ENCODE assay signal across 2 cellular contexts in the genomic region with DNA sequence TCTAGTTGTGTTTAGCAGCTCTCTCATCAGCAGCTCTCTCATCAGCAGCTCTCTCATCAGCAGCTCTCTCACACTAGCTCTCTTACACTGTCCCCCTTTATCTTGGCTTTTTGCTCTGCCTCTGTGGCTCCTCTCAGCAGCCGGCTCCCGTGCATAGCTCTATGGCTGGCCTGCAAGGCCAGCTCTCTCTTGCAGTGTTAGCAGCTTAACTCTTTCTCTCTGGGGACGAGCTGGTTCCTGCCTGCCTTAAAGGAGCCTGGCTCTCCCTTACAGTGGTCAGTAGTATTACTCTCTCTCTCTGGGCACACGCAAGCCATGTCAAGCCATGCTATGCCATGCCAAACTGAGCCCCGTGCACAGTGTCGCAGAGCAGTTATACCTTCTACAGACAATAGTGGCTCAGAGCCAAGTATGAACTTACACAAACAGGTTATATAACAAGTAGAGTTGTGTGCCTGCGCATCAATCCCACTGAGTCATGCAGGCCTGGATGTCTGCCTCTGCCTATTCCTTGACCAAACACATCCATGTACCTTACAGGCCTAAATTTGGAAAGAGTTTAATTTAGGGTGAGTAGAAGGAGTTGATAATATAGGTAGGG.
TF ChIP-seq lines count a peak whose summit lies in the region.

No MANE protein-coding gene starts in this region.

TF ChIP-seq in SK-N-SH treated with all-trans-retinoic acid at 6 μM for 48 hours, 23 proteins besides CTCF, POLR2A, EP300 and RAD21 (continued from another document):
- TF ChIP-seq, protein P1, sequence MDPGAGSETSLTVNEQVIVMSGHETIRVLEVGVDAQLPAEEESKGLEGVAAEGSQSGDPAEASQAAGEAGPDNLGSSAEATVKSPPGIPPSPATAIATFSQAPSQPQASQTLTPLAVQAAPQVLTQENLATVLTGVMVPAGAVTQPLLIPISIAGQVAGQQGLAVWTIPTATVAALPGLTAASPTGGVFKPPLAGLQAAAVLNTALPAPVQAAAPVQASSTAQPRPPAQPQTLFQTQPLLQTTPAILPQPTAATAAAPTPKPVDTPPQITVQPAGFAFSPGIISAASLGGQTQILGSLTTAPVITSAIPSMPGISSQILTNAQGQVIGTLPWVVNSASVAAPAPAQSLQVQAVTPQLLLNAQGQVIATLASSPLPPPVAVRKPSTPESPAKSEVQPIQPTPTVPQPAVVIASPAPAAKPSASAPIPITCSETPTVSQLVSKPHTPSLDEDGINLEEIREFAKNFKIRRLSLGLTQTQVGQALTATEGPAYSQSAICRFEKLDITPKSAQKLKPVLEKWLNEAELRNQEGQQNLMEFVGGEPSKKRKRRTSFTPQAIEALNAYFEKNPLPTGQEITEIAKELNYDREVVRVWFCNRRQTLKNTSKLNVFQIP (CRISPR knock-in tag; IDR thresholded peaks at IDR 0.05; ENCODE audit: borderline replicate concordance, low read depth), result no peak
- TF ChIP-seq, protein P2, sequence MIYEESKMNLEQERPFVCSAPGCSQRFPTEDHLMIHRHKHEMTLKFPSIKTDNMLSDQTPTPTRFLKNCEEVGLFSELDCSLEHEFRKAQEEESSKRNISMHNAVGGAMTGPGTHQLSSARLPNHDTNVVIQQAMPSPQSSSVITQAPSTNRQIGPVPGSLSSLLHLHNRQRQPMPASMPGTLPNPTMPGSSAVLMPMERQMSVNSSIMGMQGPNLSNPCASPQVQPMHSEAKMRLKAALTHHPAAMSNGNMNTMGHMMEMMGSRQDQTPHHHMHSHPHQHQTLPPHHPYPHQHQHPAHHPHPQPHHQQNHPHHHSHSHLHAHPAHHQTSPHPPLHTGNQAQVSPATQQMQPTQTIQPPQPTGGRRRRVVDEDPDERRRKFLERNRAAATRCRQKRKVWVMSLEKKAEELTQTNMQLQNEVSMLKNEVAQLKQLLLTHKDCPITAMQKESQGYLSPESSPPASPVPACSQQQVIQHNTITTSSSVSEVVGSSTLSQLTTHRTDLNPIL (CRISPR knock-in tag; IDR thresholded peaks at IDR 0.05; ENCODE audit: low read depth), result no peak
- TF ChIP-seq BACH2 (CRISPR knock-in tag; IDR thresholded peaks at IDR 0.05; ENCODE audit: borderline replicate concordance), result no peak
- no peak for TF ChIP-seq OSR1 (CRISPR knock-in tag; IDR thresholded peaks at IDR 0.05)
- TF ChIP-seq ZC3H10 (CRISPR knock-in tag; IDR thresholded peaks at IDR 0.05), result no peak
- TF ChIP-seq, protein P3, sequence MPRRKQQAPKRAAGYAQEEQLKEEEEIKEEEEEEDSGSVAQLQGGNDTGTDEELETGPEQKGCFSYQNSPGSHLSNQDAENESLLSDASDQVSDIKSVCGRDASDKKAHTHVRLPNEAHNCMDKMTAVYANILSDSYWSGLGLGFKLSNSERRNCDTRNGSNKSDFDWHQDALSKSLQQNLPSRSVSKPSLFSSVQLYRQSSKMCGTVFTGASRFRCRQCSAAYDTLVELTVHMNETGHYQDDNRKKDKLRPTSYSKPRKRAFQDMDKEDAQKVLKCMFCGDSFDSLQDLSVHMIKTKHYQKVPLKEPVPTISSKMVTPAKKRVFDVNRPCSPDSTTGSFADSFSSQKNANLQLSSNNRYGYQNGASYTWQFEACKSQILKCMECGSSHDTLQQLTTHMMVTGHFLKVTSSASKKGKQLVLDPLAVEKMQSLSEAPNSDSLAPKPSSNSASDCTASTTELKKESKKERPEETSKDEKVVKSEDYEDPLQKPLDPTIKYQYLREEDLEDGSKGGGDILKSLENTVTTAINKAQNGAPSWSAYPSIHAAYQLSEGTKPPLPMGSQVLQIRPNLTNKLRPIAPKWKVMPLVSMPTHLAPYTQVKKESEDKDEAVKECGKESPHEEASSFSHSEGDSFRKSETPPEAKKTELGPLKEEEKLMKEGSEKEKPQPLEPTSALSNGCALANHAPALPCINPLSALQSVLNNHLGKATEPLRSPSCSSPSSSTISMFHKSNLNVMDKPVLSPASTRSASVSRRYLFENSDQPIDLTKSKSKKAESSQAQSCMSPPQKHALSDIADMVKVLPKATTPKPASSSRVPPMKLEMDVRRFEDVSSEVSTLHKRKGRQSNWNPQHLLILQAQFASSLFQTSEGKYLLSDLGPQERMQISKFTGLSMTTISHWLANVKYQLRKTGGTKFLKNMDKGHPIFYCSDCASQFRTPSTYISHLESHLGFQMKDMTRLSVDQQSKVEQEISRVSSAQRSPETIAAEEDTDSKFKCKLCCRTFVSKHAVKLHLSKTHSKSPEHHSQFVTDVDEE (CRISPR knock-in tag; IDR thresholded peaks at IDR 0.05), result no peak
- TF ChIP-seq ARNTL (CRISPR knock-in tag; IDR thresholded peaks at IDR 0.05; ENCODE audit: borderline replicate concordance, low read depth), result no peak
- no peak for TF ChIP-seq ISL1 (CRISPR knock-in tag; IDR thresholded peaks at IDR 0.05)
- TF ChIP-seq TCF4 (CRISPR knock-in tag; IDR thresholded peaks at IDR 0.05; ENCODE audit: borderline replicate concordance), result no peak
- TF ChIP-seq RARB (CRISPR knock-in tag; IDR thresholded peaks at IDR 0.05), result no peak
- TF ChIP-seq ZNF8 (CRISPR knock-in tag; IDR thresholded peaks at IDR 0.05), result no peak
- no peak for TF ChIP-seq CSDC2 (CRISPR knock-in tag; IDR thresholded peaks at IDR 0.05)

TF ChIP-seq in SK-N-SH, 30 proteins besides CTCF, POLR2A, EP300 and RAD21 (continued from another document):
- TF ChIP-seq, protein P4, sequence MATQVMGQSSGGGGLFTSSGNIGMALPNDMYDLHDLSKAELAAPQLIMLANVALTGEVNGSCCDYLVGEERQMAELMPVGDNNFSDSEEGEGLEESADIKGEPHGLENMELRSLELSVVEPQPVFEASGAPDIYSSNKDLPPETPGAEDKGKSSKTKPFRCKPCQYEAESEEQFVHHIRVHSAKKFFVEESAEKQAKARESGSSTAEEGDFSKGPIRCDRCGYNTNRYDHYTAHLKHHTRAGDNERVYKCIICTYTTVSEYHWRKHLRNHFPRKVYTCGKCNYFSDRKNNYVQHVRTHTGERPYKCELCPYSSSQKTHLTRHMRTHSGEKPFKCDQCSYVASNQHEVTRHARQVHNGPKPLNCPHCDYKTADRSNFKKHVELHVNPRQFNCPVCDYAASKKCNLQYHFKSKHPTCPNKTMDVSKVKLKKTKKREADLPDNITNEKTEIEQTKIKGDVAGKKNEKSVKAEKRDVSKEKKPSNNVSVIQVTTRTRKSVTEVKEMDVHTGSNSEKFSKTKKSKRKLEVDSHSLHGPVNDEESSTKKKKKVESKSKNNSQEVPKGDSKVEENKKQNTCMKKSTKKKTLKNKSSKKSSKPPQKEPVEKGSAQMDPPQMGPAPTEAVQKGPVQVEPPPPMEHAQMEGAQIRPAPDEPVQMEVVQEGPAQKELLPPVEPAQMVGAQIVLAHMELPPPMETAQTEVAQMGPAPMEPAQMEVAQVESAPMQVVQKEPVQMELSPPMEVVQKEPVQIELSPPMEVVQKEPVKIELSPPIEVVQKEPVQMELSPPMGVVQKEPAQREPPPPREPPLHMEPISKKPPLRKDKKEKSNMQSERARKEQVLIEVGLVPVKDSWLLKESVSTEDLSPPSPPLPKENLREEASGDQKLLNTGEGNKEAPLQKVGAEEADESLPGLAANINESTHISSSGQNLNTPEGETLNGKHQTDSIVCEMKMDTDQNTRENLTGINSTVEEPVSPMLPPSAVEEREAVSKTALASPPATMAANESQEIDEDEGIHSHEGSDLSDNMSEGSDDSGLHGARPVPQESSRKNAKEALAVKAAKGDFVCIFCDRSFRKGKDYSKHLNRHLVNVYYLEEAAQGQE (IDR thresholded peaks at IDR 0.05; ENCODE audit: low read depth, low read length), result no peak
- no peak for TF ChIP-seq CHD2 (IDR thresholded peaks at IDR 0.05; ENCODE audit: low read length, partially characterized antibody)
- TF ChIP-seq NRF1 (IDR thresholded peaks at IDR 0.05; ENCODE audit: low read depth, low read length), result no peak
- no peak for TF ChIP-seq SIN3A (IDR thresholded peaks at IDR 0.05; ENCODE audit: borderline replicate concordance, low read depth, low read length)
- TF ChIP-seq, protein P5, sequence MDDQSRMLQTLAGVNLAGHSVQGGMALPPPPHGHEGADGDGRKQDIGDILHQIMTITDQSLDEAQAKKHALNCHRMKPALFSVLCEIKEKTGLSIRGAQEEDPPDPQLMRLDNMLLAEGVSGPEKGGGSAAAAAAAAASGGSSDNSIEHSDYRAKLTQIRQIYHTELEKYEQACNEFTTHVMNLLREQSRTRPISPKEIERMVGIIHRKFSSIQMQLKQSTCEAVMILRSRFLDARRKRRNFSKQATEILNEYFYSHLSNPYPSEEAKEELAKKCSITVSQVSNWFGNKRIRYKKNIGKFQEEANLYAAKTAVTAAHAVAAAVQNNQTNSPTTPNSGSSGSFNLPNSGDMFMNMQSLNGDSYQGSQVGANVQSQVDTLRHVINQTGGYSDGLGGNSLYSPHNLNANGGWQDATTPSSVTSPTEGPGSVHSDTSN (IDR thresholded peaks at IDR 0.05), result no peak
- TF ChIP-seq RCOR1 (IDR thresholded peaks at IDR 0.05; ENCODE audit: low read length), result no peak
- TF ChIP-seq POLR2AphosphoS5 (IDR thresholded peaks at IDR 0.05; ENCODE audit: low read depth, low read length), result no peak
- no peak for TF ChIP-seq GABPA (IDR thresholded peaks at IDR 0.05; ENCODE audit: low read depth)
- no peak for TF ChIP-seq EZH2phosphoT487 (IDR thresholded peaks at IDR 0.05; ENCODE audit: borderline replicate concordance, low read depth)
- no peak for TF ChIP-seq FOXM1 (IDR thresholded peaks at IDR 0.05; ENCODE audit: low read depth)
- TF ChIP-seq, protein P6, sequence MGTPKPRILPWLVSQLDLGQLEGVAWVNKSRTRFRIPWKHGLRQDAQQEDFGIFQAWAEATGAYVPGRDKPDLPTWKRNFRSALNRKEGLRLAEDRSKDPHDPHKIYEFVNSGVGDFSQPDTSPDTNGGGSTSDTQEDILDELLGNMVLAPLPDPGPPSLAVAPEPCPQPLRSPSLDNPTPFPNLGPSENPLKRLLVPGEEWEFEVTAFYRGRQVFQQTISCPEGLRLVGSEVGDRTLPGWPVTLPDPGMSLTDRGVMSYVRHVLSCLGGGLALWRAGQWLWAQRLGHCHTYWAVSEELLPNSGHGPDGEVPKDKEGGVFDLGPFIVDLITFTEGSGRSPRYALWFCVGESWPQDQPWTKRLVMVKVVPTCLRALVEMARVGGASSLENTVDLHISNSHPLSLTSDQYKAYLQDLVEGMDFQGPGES (IDR thresholded peaks at IDR 0.05; ENCODE audit: low read depth, low read length), result no peak
- TF ChIP-seq TEAD4 (IDR thresholded peaks at IDR 0.05; ENCODE audit: borderline replicate concordance, insufficient read depth), result no peak
- TF ChIP-seq NFIC (IDR thresholded peaks at IDR 0.05; ENCODE audit: borderline replicate concordance), result no peak
- no peak for TF ChIP-seq FOSL2 (IDR thresholded peaks at IDR 0.05; ENCODE audit: borderline replicate concordance, low read depth)
- TF ChIP-seq, protein P7, sequence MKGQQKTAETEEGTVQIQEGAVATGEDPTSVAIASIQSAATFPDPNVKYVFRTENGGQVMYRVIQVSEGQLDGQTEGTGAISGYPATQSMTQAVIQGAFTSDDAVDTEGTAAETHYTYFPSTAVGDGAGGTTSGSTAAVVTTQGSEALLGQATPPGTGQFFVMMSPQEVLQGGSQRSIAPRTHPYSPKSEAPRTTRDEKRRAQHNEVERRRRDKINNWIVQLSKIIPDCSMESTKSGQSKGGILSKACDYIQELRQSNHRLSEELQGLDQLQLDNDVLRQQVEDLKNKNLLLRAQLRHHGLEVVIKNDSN (IDR thresholded peaks at IDR 0.05; ENCODE audit: borderline replicate concordance, low read depth), result no peak
- TF ChIP-seq MXI1 (IDR thresholded peaks at IDR 0.05; ENCODE audit: low read depth, low read length), result no peak
